In genomic region chr15:28192772-28193171, GRCh38 we compare ENCODE assay signal across 20 cellular contexts.
A peak's percentile ranks its signal among the peaks of the same experiment; 100 is the strongest.
DNase-seq lines count a peak whose midpoint lies in the region; ATAC-seq and TF ChIP-seq lines count a peak whose summit lies in the region.
"Had no signal": no experiment of that assay in that cellular context is flagged by ENCODE, and none has a peak within 500 bp of the region (broad histone marks: within the 10 kb centered on the region; RNA-seq: fewer than 3 reads in every experiment).

No MANE protein-coding gene starts in this region.

- peak overlapping the region; percentile 28 for H3K27ac Mint-ChIP-seq in activated T-helper 17 cell treated with anti-CD3 and anti-CD28 coated beads, Interleukin-2, amount 50 U/mL, for 72 hours
- H3K27ac Mint-ChIP-seq in glutamatergic neuron (ENCODE audit: unreplicated experiment) (peak overlapping the region; percentile 74), osteocyte (ENCODE audit: unreplicated experiment) (peak overlapping the region; percentile 72)

- H3K9me3 Mint-ChIP-seq in activated T-helper 17 cell treated with anti-CD3 and anti-CD28 coated beads, Interleukin-2, amount 50 U/mL, for 72 hours = no peaks in the 10 kb centered on the region
- H3K9me3 Mint-ChIP-seq in glutamatergic neuron (ENCODE audit: unreplicated experiment) = peaks cover 6% of the 10 kb centered on the region
- no peaks in the 10 kb centered on the region for H3K9me3 Mint-ChIP-seq in osteocyte (ENCODE audit: unreplicated experiment)

- H3K27ac ChIP-seq in BLaER1 = peak overlapping the region; percentile 10; the same call in 1 of the 2 replicates
- H3K27ac ChIP-seq in esophagus muscularis mucosa (replicated peaks in 1 of 4) = no peak overlapping the region
- H3K27ac ChIP-seq: Peyer's patch had no signal

- no peak overlapping the region for H3K4me3 ChIP-seq in BLaER1
- no peak overlapping the region for H3K4me3 ChIP-seq in esophagus muscularis mucosa
- H3K4me3 ChIP-seq: MG63, Peyer's patch had no signal

- no peak overlapping the region for H3K9ac ChIP-seq in BLaER1

- peaks cover 74% of the 10 kb centered on the region for H3K36me3 Mint-ChIP-seq in activated T-helper 17 cell treated with anti-CD3 and anti-CD28 coated beads, Interleukin-2, amount 50 U/mL, for 72 hours (ENCODE audit: low read depth)
- no peaks in the 10 kb centered on the region for H3K36me3 Mint-ChIP-seq in glutamatergic neuron (ENCODE audit: unreplicated experiment)
- peaks cover 39% of the 10 kb centered on the region for H3K36me3 Mint-ChIP-seq in osteocyte (ENCODE audit: unreplicated experiment)

- H3K9me3 ChIP-seq in BLaER1 = no peaks in the 10 kb centered on the region
- H3K9me3 ChIP-seq in esophagus muscularis mucosa = no peaks in the 10 kb centered on the region
- H3K9me3 ChIP-seq: BE2C, MG63, Peyer's patch had no signal

- no peak for ATAC-seq in activated T-helper 17 cell treated with anti-CD3 and anti-CD28 coated beads, Interleukin-2, amount 50 U/mL, for 72 hours (replicated peaks)
- no peak for ATAC-seq in HG02840 (IDR thresholded peaks at IDR 0.05; ENCODE audit: low FRiP score, unreplicated experiment)

- H3K36me3 ChIP-seq in BLaER1 = peaks cover 68% of the 10 kb centered on the region
- peaks cover 39 to 68% (median 60%) of the 10 kb centered on the region in 4 donors for H3K36me3 ChIP-seq in esophagus muscularis mucosa

- 80% methylated on average over 1 of the region's 1 CpG for WGBS in esophagus muscularis mucosa

- no peak for TF ChIP-seq EP300 in esophagus muscularis mucosa (IDR thresholded peaks at IDR 0.05)

- H3K4me1 ChIP-seq in BLaER1 (peaks cover 14% of the 10 kb centered on the region), esophagus muscularis mucosa (peaks cover 0 to 12% (median 7%) of the 10 kb centered on the region in 4 donors)
- H3K4me1 ChIP-seq: BE2C, Peyer's patch had no signal

- no peak for TF ChIP-seq POLR2A in esophagus muscularis mucosa (IDR thresholded peaks at IDR 0.05; ENCODE audit: low read depth)

- H3K27me3 Mint-ChIP-seq in activated T-helper 17 cell treated with anti-CD3 and anti-CD28 coated beads, Interleukin-2, amount 50 U/mL, for 72 hours = no peaks in the 10 kb centered on the region
- H3K27me3 Mint-ChIP-seq in glutamatergic neuron (ENCODE audit: unreplicated experiment) = peaks cover 2% of the 10 kb centered on the region
- H3K27me3 Mint-ChIP-seq in osteocyte (ENCODE audit: unreplicated experiment) = no peaks in the 10 kb centered on the region
- H3K27me3 Mint-ChIP-seq: CD4-positive, CD25-positive, alpha-beta regulatory T cell had no signal

- H3K27me3 ChIP-seq in BLaER1 (no peaks in the 10 kb centered on the region), esophagus muscularis mucosa (no peaks in the 10 kb centered on the region)
- H3K27me3 ChIP-seq: BE2C, MG63, Peyer's patch had no signal

- no peaks in the 10 kb centered on the region for H4K20me1 ChIP-seq in BLaER1

- intact Hi-C loops in esophagus muscularis mucosa (cut with DNase I) = no loop called here
- intact Hi-C loops in head of caudate nucleus (cut with DNase I) = no loop called here

- no peak for TF ChIP-seq CTCF in glutamatergic neuron (IDR thresholded peaks at IDR 0.05; ENCODE audit: partially characterized antibody, unreplicated experiment)
- no peak for TF ChIP-seq CTCF in osteocyte (IDR thresholded peaks at IDR 0.05)
- TF ChIP-seq CTCF in esophagus muscularis mucosa (IDR thresholded peaks at IDR 0.05) = no peak

- peak overlapping the region; percentile 42 for H3K4me2 ChIP-seq in BLaER1

- H3K4me1 Mint-ChIP-seq in activated T-helper 17 cell treated with anti-CD3 and anti-CD28 coated beads, Interleukin-2, amount 50 U/mL, for 72 hours = no peaks in the 10 kb centered on the region
- H3K4me1 Mint-ChIP-seq in glutamatergic neuron (ENCODE audit: low read depth, unreplicated experiment) (peaks cover 11% of the 10 kb centered on the region), osteocyte (ENCODE audit: unreplicated experiment) (peaks cover 17% of the 10 kb centered on the region)

- H3K4me3 Mint-ChIP-seq in activated T-helper 17 cell treated with anti-CD3 and anti-CD28 coated beads, Interleukin-2, amount 50 U/mL, for 72 hours = no peak overlapping the region
- H3K4me3 Mint-ChIP-seq in glutamatergic neuron (ENCODE audit: unreplicated experiment) (no peak overlapping the region), osteocyte (ENCODE audit: unreplicated experiment) (no peak overlapping the region)

- DNase-seq in glutamatergic neuron (no peak), osteocyte (ENCODE audit: extremely low spot score, unreplicated experiment) (no peak), esophagus muscularis mucosa (ENCODE audit: extremely low spot score) (no peak), head of caudate nucleus (no peak)
- DNase-seq: BE2C; CD4-positive, CD25-positive, alpha-beta regulatory T cell; DMS79; H7; IMR-90; Karpas-422; MG63; NCI-H1417; NCI-H1694 treated with DMSO at 0.1 percent for 48 hours; NCI-H2081 treated with DMSO at 0.1 percent for 48 hours; NCI-H2171 treated with DMSO at 0.1 percent for 48 hours; NCI-H524 treated with DMSO at 0.1 percent for 48 hours; Peyer's patch had no signal
